Comparison of ENCODE assay signal across 8 cellular contexts in the genomic region with DNA sequence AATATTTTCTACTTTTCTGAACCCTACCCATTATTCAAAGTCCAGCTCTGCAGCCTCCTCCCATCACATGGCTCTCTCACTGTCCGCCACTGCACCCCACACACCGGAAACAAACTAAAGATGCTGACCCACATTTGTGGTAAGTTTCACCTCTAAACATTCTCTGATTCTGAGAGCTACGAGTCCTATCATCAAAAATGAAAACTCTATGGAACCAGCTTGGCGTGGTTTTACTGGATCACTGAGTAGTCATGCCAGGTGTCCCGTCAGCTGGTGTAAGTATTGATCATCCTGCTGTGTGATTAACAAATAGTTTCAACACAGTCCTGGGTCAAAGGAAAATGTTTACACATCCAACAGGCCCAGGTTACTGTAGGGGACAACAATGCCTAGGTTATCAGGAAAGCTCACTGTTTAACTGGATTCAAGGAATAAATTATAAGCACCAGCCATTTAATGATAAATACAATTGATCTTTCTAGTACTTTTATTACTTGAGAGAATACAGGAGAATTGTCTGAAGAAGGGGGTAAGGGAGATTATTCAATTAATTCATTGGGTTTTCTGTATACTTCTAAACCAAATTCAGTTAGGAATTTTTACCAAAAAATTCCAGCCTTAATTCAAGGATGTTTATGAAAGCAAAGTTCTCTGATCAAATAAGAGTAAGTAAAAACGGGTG. TPM values are rescaled to one million over a fixed set of nuclear protein-coding genes. Genes with fewer than 3 reads are reported as not detected.
DNase-seq lines count a peak whose midpoint lies in the region; ATAC-seq and TF ChIP-seq lines count a peak whose summit lies in the region.

No MANE protein-coding gene starts in this region.

- no peak overlapping the region for H3K4me3 ChIP-seq in tibial nerve
- H3K4me3 ChIP-seq in ovary = no peak overlapping the region

- H3K36me3 ChIP-seq in tibial nerve (no peaks in the 10 kb centered on the region), ovary (no peaks in the 10 kb centered on the region)

- WGBS in tibial nerve, 2 donors = 58 to 65% methylated on average over 6 of the region's 6 CpGs
- 41 to 60% (median 51%) methylated on average over 6 of the region's 6 CpGs for WGBS in ovary, 3 donors

- peak overlapping the region; percentile 64 to 76 for H3K4me3 Mint-ChIP-seq in CD14-positive monocyte
- H3K4me3 Mint-ChIP-seq in T-helper 1 cell treated with Interleukin-12 subunit alpha and Interleukin-12 subunit beta and Interleukin-4 antibody, amounts not matched to agents 30 μg/mL and 1 μg/mL, for 36 hours = peak overlapping the region; percentile 76

- DNase-seq in CD14-positive monocyte (ENCODE audit: low spot score) = no peak
- DNase-seq in left ventricle myocardium superior = no peak
- DNase-seq in tibial nerve (ENCODE audit: low spot score in 2 of 2) = peak in 1 of 2 donors; percentile 33
- DNase-seq in ovary = no peak
- DNase-seq in NCI-H1694 (lab: John Stamatoyannopoulos, UW) = no peak

- H3K9me3 Mint-ChIP-seq in CD14-positive monocyte = no peaks in the 10 kb centered on the region
- H3K9me3 Mint-ChIP-seq in T-helper 1 cell treated with Interleukin-12 subunit alpha and Interleukin-12 subunit beta and Interleukin-4 antibody, amounts not matched to agents 30 μg/mL and 1 μg/mL, for 36 hours = no peaks in the 10 kb centered on the region

- H3K27me3 Mint-ChIP-seq in CD14-positive monocyte (ENCODE audit: low read depth in 3 of 3) = peaks cover 0 to 5% (median 0%) of the 10 kb centered on the region in 3 donors
- H3K27me3 Mint-ChIP-seq in T-helper 1 cell treated with Interleukin-12 subunit alpha and Interleukin-12 subunit beta and Interleukin-4 antibody, amounts not matched to agents 30 μg/mL and 1 μg/mL, for 36 hours (ENCODE audit: low read depth) = no peaks in the 10 kb centered on the region

- intact Hi-C loops in CD14-positive monocyte (cut with micrococcal nuclease) = loop anchor here in 1 of 2 donors (10.0 kb wide), 1 partner anchor 167 kb away; no protein-coding TSS in a partner anchor
- intact Hi-C loops in left ventricle myocardium superior (cut with micrococcal nuclease) = no loop called here
- intact Hi-C loops in ovary (cut with DNase I) = no loop called here

- TF ChIP-seq POLR2A in tibial nerve (IDR thresholded peaks at IDR 0.05) (no peak), ovary (IDR thresholded peaks at IDR 0.05) (no peak)

- H3K9me3 ChIP-seq in tibial nerve = no peaks in the 10 kb centered on the region
- no peaks in the 10 kb centered on the region for H3K9me3 ChIP-seq in ovary

- peaks cover 18 to 31% of the 10 kb centered on the region in 2 donors for H3K36me3 Mint-ChIP-seq in CD14-positive monocyte
- H3K36me3 Mint-ChIP-seq in T-helper 1 cell treated with Interleukin-12 subunit alpha and Interleukin-12 subunit beta and Interleukin-4 antibody, amounts not matched to agents 30 μg/mL and 1 μg/mL, for 36 hours (ENCODE audit: low read depth) = peaks cover 27% of the 10 kb centered on the region

- peaks cover 91% of the 10 kb centered on the region for H3K4me1 Mint-ChIP-seq in CD14-positive monocyte
- peaks cover 88% of the 10 kb centered on the region for H3K4me1 Mint-ChIP-seq in T-helper 1 cell treated with Interleukin-12 subunit alpha and Interleukin-12 subunit beta and Interleukin-4 antibody, amounts not matched to agents 30 μg/mL and 1 μg/mL, for 36 hours (ENCODE audit: low read depth)

- TF ChIP-seq CTCF in CD14-positive monocyte (IDR thresholded peaks at IDR 0.05) (no peak), tibial nerve (IDR thresholded peaks at IDR 0.05) (no peak), ovary (IDR thresholded peaks at IDR 0.05) (no peak)

- H3K4me1 ChIP-seq in tibial nerve (peaks cover 0 to 64% (median 24%) of the 10 kb centered on the region in 4 donors), ovary (ENCODE audit: insufficient read depth) (peaks cover 10% of the 10 kb centered on the region)

- ATAC-seq in GM21526 (IDR thresholded peaks at IDR 0.05; ENCODE audit: low FRiP score, unreplicated experiment) (peak; percentile 42), left ventricle myocardium superior (peak; percentile 43), HG03521 (IDR thresholded peaks at IDR 0.05; ENCODE audit: unreplicated experiment) (no peak)

- peak overlapping the region; percentile 94 to 98 (median 97) for H3K27ac Mint-ChIP-seq in CD14-positive monocyte
- peak overlapping the region; percentile 95 for H3K27ac Mint-ChIP-seq in T-helper 1 cell treated with Interleukin-12 subunit alpha and Interleukin-12 subunit beta and Interleukin-4 antibody, amounts not matched to agents 30 μg/mL and 1 μg/mL, for 36 hours

- TF ChIP-seq EP300 in tibial nerve (IDR thresholded peaks at IDR 0.05) = peak; percentile 30 to 50
- no peak for TF ChIP-seq EP300 in ovary (IDR thresholded peaks at IDR 0.05)

- H3K27me3 ChIP-seq in tibial nerve = no peaks in the 10 kb centered on the region
- H3K27me3 ChIP-seq in ovary = no peaks in the 10 kb centered on the region

- H3K27ac ChIP-seq in tibial nerve = peak overlapping the region; percentile 0 to 85 (median 79)
- H3K27ac ChIP-seq in ovary = no peak overlapping the region

RNA-seq across cellular contexts. Expression of gene CYTH1, which starts 33.9 kb away (rescaled TPM):
- polyA plus RNA-seq in CD14-positive monocyte (10 to 100 TPM; 68.6 to 80.9 TPM), ovary (10 to 100 TPM; 15.1 to 35.3 TPM)
- total RNA-seq in left ventricle myocardium superior (38.0 TPM), tibial nerve (10 to 100 TPM; 53.1 to 81.0 (median 63.8) TPM), ovary (10 to 100 TPM; 17.4 to 27.0 (median 24.4) TPM)

Comparison
In these comparisons a context has a peak if more than half of its experiments do, and no peak if none do; other contexts are left out.
1. H3K27ac ChIP-seq: peak in tibial nerve (4 of 4); none in ovary (0 of 2).